Comparison of ENCODE assay signal across 14 cellular contexts in genomic region chr7:55157347-55158105, GRCh38.
DNase-seq lines count a peak whose midpoint lies in the region; ATAC-seq and TF ChIP-seq lines count a peak whose summit lies in the region.
"Had no signal": no experiment of that assay in that cellular context is flagged by ENCODE, and none has a peak within 500 bp of the region (broad histone marks: within the 10 kb centered on the region; RNA-seq: fewer than 3 reads in every experiment).

No MANE protein-coding gene starts in this region.

- H3K4me1 ChIP-seq in spleen: no peaks in the 10 kb centered on the region
- H3K4me1 ChIP-seq: Caco-2 had no signal

- H3K4me3 ChIP-seq in spleen: no peak overlapping the region
- H3K4me3 ChIP-seq: skin epidermis, thoracic aorta had no signal

- TF ChIP-seq CTCF in spleen (IDR thresholded peaks at IDR 0.05 in 8 of 11, conservative IDR thresholded peaks at IDR 0.05 in 3 of 11): no peak

- no peak overlapping the region for H3K27ac ChIP-seq in spleen
- H3K27ac ChIP-seq: skin epidermis, WERI-Rb-1 had no signal

- no peaks in the 10 kb centered on the region for H3K27me3 ChIP-seq in spleen (replicated peaks in 1 of 7)

- ATAC-seq in HG02870 (IDR thresholded peaks at IDR 0.05; ENCODE audit: unreplicated experiment): no peak
- no peak for ATAC-seq in GM19324 (IDR thresholded peaks at IDR 0.05; ENCODE audit: low FRiP score, unreplicated experiment)
- ATAC-seq in HG02798 (IDR thresholded peaks at IDR 0.05; ENCODE audit: poor library complexity, unreplicated experiment): no peak
- no peak for ATAC-seq in HG02623 (IDR thresholded peaks at IDR 0.05; ENCODE audit: unreplicated experiment)
- ATAC-seq: T-cell had no signal

- DNase-seq in NCI-H2227 (lab: John Stamatoyannopoulos, UW; ENCODE audit: unreplicated experiment) (peak; percentile 44), brain pericyte (ENCODE audit: low read depth, low spot score) (peak; percentile 60), islet precursor cell (peak; percentile 60), spleen (peak; percentile 59)
- DNase-seq: AML-193, Caco-2, T-cell, WERI-Rb-1 had no signal

- 74 to 81% (median 80%) methylated on average over 27 of the region's 27 CpGs for WGBS in spleen, 5 donors

- TF ChIP-seq POLR2A in spleen (IDR thresholded peaks at IDR 0.05): no peak

- H3K36me3 ChIP-seq in spleen: peaks cover 0 to 82% (median 2%) of the 10 kb centered on the region in 6 donors
- H3K36me3 ChIP-seq: WERI-Rb-1 had no signal

- intact Hi-C loops in spleen (cut with DNase I; ENCODE audit: low total_unique reads): no loop called here

- H3K9me3 ChIP-seq in spleen: no peaks in the 10 kb centered on the region
- H3K9me3 ChIP-seq: Caco-2, thoracic aorta had no signal
